11 cellular contexts compared by ENCODE assay signal in genomic region chr16:23491490-23492391, GRCh38. TPM values are rescaled to one million over a fixed set of nuclear protein-coding genes. Genes with fewer than 3 reads are reported as not detected.
DNase-seq lines count a peak whose midpoint lies in the region; ATAC-seq, FAIRE-seq and TF ChIP-seq lines count a peak whose summit lies in the region.
"Had no signal": no experiment of that assay in that cellular context is flagged by ENCODE, and none has a peak within 500 bp of the region (broad histone marks: within the 10 kb centered on the region; RNA-seq: fewer than 3 reads in every experiment).

No MANE protein-coding gene starts in this region.

- in situ Hi-C loops in GM23248 (cut with MboI), result no loop called here

- H3K9me3 Mint-ChIP-seq in stimulated activated effector memory CD8-positive, alpha-beta T cell treated with anti-CD3 and anti-CD28 coated beads, Interleukin-12 subunit alpha, Interleukin-12 subunit beta, amount 100 ng/mL, for 72 hours, result no peaks in the 10 kb centered on the region
- H3K9me3 Mint-ChIP-seq: activated T-helper 17 cell treated with anti-CD3 and anti-CD28 coated beads, Interleukin-2, amount 50 U/mL, for 72 hours had no signal

- no peaks in the 10 kb centered on the region for H4K20me1 ChIP-seq in GM23248 (ENCODE audit: insufficient read depth)

- no peak overlapping the region for H3K9ac ChIP-seq in GM23248

- H3K79me2 ChIP-seq in GM23248 (ENCODE audit: insufficient read depth), result no peaks in the 10 kb centered on the region

- peaks cover 100% of the 10 kb centered on the region for H3K36me3 Mint-ChIP-seq in stimulated activated effector memory CD8-positive, alpha-beta T cell treated with anti-CD3 and anti-CD28 coated beads, Interleukin-12 subunit alpha, Interleukin-12 subunit beta, amount 100 ng/mL, for 72 hours

- H2AFZ ChIP-seq in GM23248, result no peak overlapping the region

- H3K27ac Mint-ChIP-seq in stimulated activated effector memory CD8-positive, alpha-beta T cell treated with anti-CD3 and anti-CD28 coated beads, Interleukin-12 subunit alpha, Interleukin-12 subunit beta, amount 100 ng/mL, for 72 hours, result peak overlapping the region; percentile 30
- H3K27ac Mint-ChIP-seq: activated T-helper 17 cell treated with anti-CD3 and anti-CD28 coated beads, Interleukin-2, amount 50 U/mL, for 72 hours had no signal

- WGBS in GM23248 (ENCODE audit: low coverage in 1 of 2, low lambda C conversion rate in 2 of 2, missing lambda C conversion rate in 2 of 2), 2 experiments, result 75 to 76% methylated on average over 14 of the region's 14 CpGs
- WGBS in esophagus squamous epithelium, 2 donors, result 48 to 56% methylated on average over 11 to 12 of the region's 14 CpGs

- H3K4me3 ChIP-seq in GM23248 (no peak overlapping the region), esophagus squamous epithelium (no peak overlapping the region)

- intact Hi-C loops in esophagus squamous epithelium (cut with DNase I), result no loop called here

- H3K9me2 ChIP-seq in GM23248 (ENCODE audit: insufficient read depth), result no peaks in the 10 kb centered on the region

- TF ChIP-seq POLR2A in esophagus squamous epithelium (IDR thresholded peaks at IDR 0.05), result no peak

- no peaks in the 10 kb centered on the region for H3K4me1 Mint-ChIP-seq in stimulated activated effector memory CD8-positive, alpha-beta T cell treated with anti-CD3 and anti-CD28 coated beads, Interleukin-12 subunit alpha, Interleukin-12 subunit beta, amount 100 ng/mL, for 72 hours
- H3K4me1 Mint-ChIP-seq: activated T-helper 17 cell treated with anti-CD3 and anti-CD28 coated beads, Interleukin-2, amount 50 U/mL, for 72 hours had no signal

- peak in 1 of 6 experiments; percentile 5 for TF ChIP-seq CTCF in esophagus squamous epithelium (IDR thresholded peaks at IDR 0.05)

- H3K4me3 Mint-ChIP-seq in stimulated activated effector memory CD8-positive, alpha-beta T cell treated with anti-CD3 and anti-CD28 coated beads, Interleukin-12 subunit alpha, Interleukin-12 subunit beta, amount 100 ng/mL, for 72 hours, result no peak overlapping the region
- H3K4me3 Mint-ChIP-seq: activated T-helper 17 cell treated with anti-CD3 and anti-CD28 coated beads, Interleukin-2, amount 50 U/mL, for 72 hours had no signal

- peak; percentile 38 for DNase-seq in GM23248
- DNase-seq in RCC 7860 (ENCODE audit: low spot score), result peak; percentile 20
- DNase-seq in esophagus squamous epithelium (lab: John Stamatoyannopoulos, UW), result no peak
- no peak for DNase-seq in stimulated activated effector memory CD8-positive, alpha-beta T cell treated with anti-CD3 and anti-CD28 coated beads, Interleukin-12 subunit alpha, Interleukin-12 subunit beta, amount 100 ng/mL, for 72 hours (ENCODE audit: low spot score in 2 of 2)
- DNase-seq in D341Med (ENCODE audit: low spot score), result no peak
- DNase-seq: DMS153, NCI-H1105, NCI-H748 treated with DMSO at 0.1 percent for 48 hours had no signal

- H3K4me1 ChIP-seq in GM23248 (ENCODE audit: insufficient read depth), result peaks cover 13% of the 10 kb centered on the region; the same call in 1 of the 2 replicates
- H3K4me1 ChIP-seq in esophagus squamous epithelium, result peaks cover 0 to 60% (median 12%) of the 10 kb centered on the region in 3 donors

- H3K27me3 ChIP-seq in GM23248 (replicated peaks; ENCODE audit: insufficient read depth), result no peaks in the 10 kb centered on the region
- no peaks in the 10 kb centered on the region for H3K27me3 ChIP-seq in esophagus squamous epithelium

- ATAC-seq in stimulated activated effector memory CD8-positive, alpha-beta T cell treated with anti-CD3 and anti-CD28 coated beads, Interleukin-12 subunit alpha, Interleukin-12 subunit beta, amount 100 ng/mL, for 72 hours, result no peak
- ATAC-seq in GM21423 (IDR thresholded peaks at IDR 0.05; ENCODE audit: unreplicated experiment) (no peak), HG03280 (IDR thresholded peaks at IDR 0.05; ENCODE audit: unreplicated experiment) (no peak)
- ATAC-seq: activated T-helper 17 cell treated with anti-CD3 and anti-CD28 coated beads, Interleukin-2, amount 50 U/mL, for 72 hours had no signal

- H3K27ac ChIP-seq in GM23248, result no peak overlapping the region
- H3K27ac ChIP-seq in esophagus squamous epithelium, result peak overlapping the region in 3 of 4 donors; percentile 25 to 64 (median 58)

- FAIRE-seq in RCC 7860 (lab: Jason Lieb, UNC), result no peak

- H3K4me2 ChIP-seq in GM23248 (ENCODE audit: unreplicated experiment), result no peak overlapping the region

- peaks cover 9% of the 10 kb centered on the region; the same call in 1 of the 2 replicates for H3K36me3 ChIP-seq in GM23248 (ENCODE audit: low read depth)
- peaks cover 11 to 98% (median 51%) of the 10 kb centered on the region in 3 donors for H3K36me3 ChIP-seq in esophagus squamous epithelium

- peaks cover 6% of the 10 kb centered on the region for H3F3A ChIP-seq in GM23248 (ENCODE audit: insufficient read depth)

- H3K9me3 ChIP-seq in GM23248 (ENCODE audit: low read depth), result no peaks in the 10 kb centered on the region
- H3K9me3 ChIP-seq in esophagus squamous epithelium, result no peaks in the 10 kb centered on the region

RNA-seq across cellular contexts. Expression of gene GGA2, which starts 18.6 kb away (rescaled TPM):
- 9.6 and 13.0 TPM in 2 replicates for total RNA-seq in GM23248 (2014; rRNA removed; shearing (Covaris generic))
- polyA plus RNA-seq in GM23248 (2016; fragmentation: Nextera tagmentation; extraction: Ambion mirVana), result 16.0 and 17.7 TPM in 2 replicates
- total RNA-seq in esophagus squamous epithelium, result 10 to 100 TPM; 19.4 to 53.8 (median 23.9) TPM

RNA-seq across cellular contexts. Expression of gene COG7, which starts 38.8 kb away (rescaled TPM):
- total RNA-seq in GM23248 (2014; rRNA removed; shearing (Covaris generic)), result 15.6 and 16.3 TPM in 2 replicates
- 13.5 and 14.6 TPM in 2 replicates for polyA plus RNA-seq in GM23248 (2016; fragmentation: Nextera tagmentation; extraction: Ambion mirVana)
- 10 to 100 TPM; 10.4 to 17.6 (median 15.3) TPM for total RNA-seq in esophagus squamous epithelium

Comparison
In these comparisons a context has a peak if more than half of its experiments do, and no peak if none do; other contexts are left out.
1. DNase-seq: peak in GM23248 (single experiment) and RCC 7860 (single experiment); none in esophagus squamous epithelium (single experiment), stimulated activated effector memory CD8-positive, alpha-beta T cell treated with anti-CD3 and anti-CD28 coated beads, Interleukin-12 subunit alpha, Interleukin-12 subunit beta, amount 100 ng/mL, for 72 hours (0 of 2) and D341Med (single experiment).